Comparison of ENCODE assay signal across 8 cellular contexts in genomic region chr20:59006864-59007757, GRCh38. TPM values are rescaled to one million over a fixed set of nuclear protein-coding genes. Genes with fewer than 3 reads are reported as not detected.
DNase-seq lines count a peak whose midpoint lies in the region; ATAC-seq and TF ChIP-seq lines count a peak whose summit lies in the region.

Gene CTSZ, minus strand, starts transcription at chr20:59007254. Its CDS starts 126 bp downstream, at chr20:59007128.

- ATAC-seq in effector memory CD8-positive, alpha-beta T cell (replicated peaks), result peak; percentile 66
- no peak for ATAC-seq in memory B cell (ENCODE audit: low read depth)

- H3K4me1 ChIP-seq in stomach, result peaks cover 28 to 74% (median 58%) of the 10 kb centered on the region in 4 donors

- in situ Hi-C loops in GM13977 (cut with MboI; ENCODE audit: low pct_unique_long_range_greater_than_20kb, low sequenced_read_pairs, unreplicated experiment), result no loop called here

- H3K4me3 Mint-ChIP-seq in activated CD4-positive, alpha-beta T cell treated with anti-CD3 and anti-CD28 coated beads, Interleukin-2, amount 10 ng/mL, durations not matched to agents 24 days and 14 days, result peak within 1 kb of the TSS; percentile 89
- peak within 1 kb of the TSS; percentile 82 to 86 for H3K4me3 Mint-ChIP-seq in effector memory CD8-positive, alpha-beta T cell
- peak within 1 kb of the TSS; percentile 98 for H3K4me3 Mint-ChIP-seq in memory B cell

- DNase-seq in GM13977 (ENCODE audit: low spot score) (peak; percentile 85), HL-60 (ENCODE audit: low read depth in 1 of 2, low spot score in 1 of 2) (peak; percentile 31 to 71), memory B cell (ENCODE audit: low spot score in 2 of 2) (peak in 1 of 2 donors; percentile 51), stomach (peak; percentile 67), NCI-H524 (lab: John Stamatoyannopoulos, UW) (no peak), cerebellar nuclear complex (lab: John Stamatoyannopoulos, UW) (no peak)
- DNase-seq in activated CD4-positive, alpha-beta T cell treated with anti-CD3 and anti-CD28 coated beads, Interleukin-2, amount 10 ng/mL, durations not matched to agents 24 days and 14 days, result peak; percentile 87
- DNase-seq in effector memory CD8-positive, alpha-beta T cell, result peak in 2 of 3 experiments; percentile 24 to 26

- peaks cover 45% of the 10 kb centered on the region for H3K4me1 Mint-ChIP-seq in activated CD4-positive, alpha-beta T cell treated with anti-CD3 and anti-CD28 coated beads, Interleukin-2, amount 10 ng/mL, durations not matched to agents 24 days and 14 days
- H3K4me1 Mint-ChIP-seq in effector memory CD8-positive, alpha-beta T cell (ENCODE audit: low read depth in 2 of 2), result peaks cover 35 to 36% of the 10 kb centered on the region in 2 donors
- H3K4me1 Mint-ChIP-seq in memory B cell, result peaks cover 51% of the 10 kb centered on the region

- H3K36me3 Mint-ChIP-seq in activated CD4-positive, alpha-beta T cell treated with anti-CD3 and anti-CD28 coated beads, Interleukin-2, amount 10 ng/mL, durations not matched to agents 24 days and 14 days (ENCODE audit: low read depth), result peaks cover 15% of the 10 kb centered on the region
- H3K36me3 Mint-ChIP-seq in effector memory CD8-positive, alpha-beta T cell (ENCODE audit: insufficient read depth), result peaks cover 8% of the 10 kb centered on the region
- peaks cover 23% of the 10 kb centered on the region for H3K36me3 Mint-ChIP-seq in memory B cell

- no peaks in the 10 kb centered on the region for H3K9me3 ChIP-seq in stomach

- WGBS in stomach, 5 donors, result 7 to 25% (median 13%) methylated on average over 15 to 86 of the region's 86 CpGs

- peaks cover 0 to 20% (median 16%) of the 10 kb centered on the region in 4 donors for H3K36me3 ChIP-seq in stomach

- TF ChIP-seq POLR2A in stomach (IDR thresholded peaks at IDR 0.05), result no peak

- H3K4me3 ChIP-seq in HL-60 (replicated peaks; ENCODE audit: insufficient read depth, low read length) (peak within 1 kb of the TSS; percentile 59), stomach (peak within 1 kb of the TSS; percentile 67 to 86 (median 77))

- H3K9me3 Mint-ChIP-seq in activated CD4-positive, alpha-beta T cell treated with anti-CD3 and anti-CD28 coated beads, Interleukin-2, amount 10 ng/mL, durations not matched to agents 24 days and 14 days, result no peaks in the 10 kb centered on the region
- no peaks in the 10 kb centered on the region for H3K9me3 Mint-ChIP-seq in effector memory CD8-positive, alpha-beta T cell
- H3K9me3 Mint-ChIP-seq in memory B cell, result no peaks in the 10 kb centered on the region

- no peak for TF ChIP-seq EP300 in stomach (IDR thresholded peaks at IDR 0.05)

- H3K27ac ChIP-seq in HL-60 (replicated peaks) (peak within 1 kb of the TSS; percentile 87), stomach (peak within 1 kb of the TSS; percentile 72 to 90 (median 84))

- intact Hi-C loops in activated CD4-positive, alpha-beta T cell treated with anti-CD3 and anti-CD28 coated beads, Interleukin-2, amount 10 ng/mL, durations not matched to agents 24 days and 14 days (cut with micrococcal nuclease), result loop anchor here (1.0 to 2.0 kb wide), 2 partner anchors 24 to 26 kb away; partner anchors contain the start of gene NELFCD
- intact Hi-C loops in stomach (cut with DNase I; ENCODE audit: low total_unique reads), result loop anchor here (5.0 kb wide), 1 partner anchor 35 kb away; the partner anchor contains the start of gene PRELID3B

- TF ChIP-seq CTCF in GM13977 (IDR thresholded peaks at IDR 0.05; ENCODE audit: extremely low read depth, insufficient read depth, missing control alignments) (no peak), HL-60 (IDR thresholded peaks at IDR 0.05; ENCODE audit: insufficient read depth, low read length) (no peak), stomach (IDR thresholded peaks at IDR 0.05) (no peak)

- no peaks in the 10 kb centered on the region for H3K27me3 Mint-ChIP-seq in activated CD4-positive, alpha-beta T cell treated with anti-CD3 and anti-CD28 coated beads, Interleukin-2, amount 10 ng/mL, durations not matched to agents 24 days and 14 days
- H3K27me3 Mint-ChIP-seq in effector memory CD8-positive, alpha-beta T cell, result no peaks in the 10 kb centered on the region
- H3K27me3 Mint-ChIP-seq in memory B cell, result no peaks in the 10 kb centered on the region

- peak within 1 kb of the TSS; percentile 91 for H3K27ac Mint-ChIP-seq in activated CD4-positive, alpha-beta T cell treated with anti-CD3 and anti-CD28 coated beads, Interleukin-2, amount 10 ng/mL, durations not matched to agents 24 days and 14 days
- H3K27ac Mint-ChIP-seq in effector memory CD8-positive, alpha-beta T cell, result peak within 1 kb of the TSS; percentile 86 to 97
- H3K27ac Mint-ChIP-seq in memory B cell, result peak within 1 kb of the TSS; percentile 96

- H3K27me3 ChIP-seq in HL-60 (ENCODE audit: insufficient read depth, poor library complexity, severe bottlenecking) (no peaks in the 10 kb centered on the region), stomach (no peaks in the 10 kb centered on the region)

RNA-seq across cellular contexts. Expression of gene CTSZ, which starts in this region (rescaled TPM):
- 48.1 and 51.1 TPM in 2 replicates for total RNA-seq in activated CD4-positive, alpha-beta T cell treated with anti-CD3 and anti-CD28 coated beads, Interleukin-2, amount 10 ng/mL, durations not matched to agents 24 days and 14 days
- 100 to 1,000 TPM in 1 of 5 donors, 10 to 100 TPM in 4; 35.3 to 134 (median 56.9) TPM for total RNA-seq in stomach
- 10 to 100 TPM; 41.7 to 59.1 (median 55.5) TPM for polyA plus RNA-seq in stomach

Comparison
In these comparisons a context has a peak if more than half of its experiments do, and no peak if none do; other contexts are left out.
1. DNase-seq: peak in GM13977 (single experiment), HL-60 (2 of 2), activated CD4-positive, alpha-beta T cell treated with anti-CD3 and anti-CD28 coated beads, Interleukin-2, amount 10 ng/mL, durations not matched to agents 24 days and 14 days (single experiment), effector memory CD8-positive, alpha-beta T cell (2 of 3) and stomach (single experiment); none in NCI-H524 (0 of 2) and cerebellar nuclear complex (0 of 2).
2. Peak in every context shown above with its lines, with median percentiles within 50 percentile points of each other: H3K27ac Mint-ChIP-seq and H3K4me3 Mint-ChIP-seq.